In the genomic region with DNA sequence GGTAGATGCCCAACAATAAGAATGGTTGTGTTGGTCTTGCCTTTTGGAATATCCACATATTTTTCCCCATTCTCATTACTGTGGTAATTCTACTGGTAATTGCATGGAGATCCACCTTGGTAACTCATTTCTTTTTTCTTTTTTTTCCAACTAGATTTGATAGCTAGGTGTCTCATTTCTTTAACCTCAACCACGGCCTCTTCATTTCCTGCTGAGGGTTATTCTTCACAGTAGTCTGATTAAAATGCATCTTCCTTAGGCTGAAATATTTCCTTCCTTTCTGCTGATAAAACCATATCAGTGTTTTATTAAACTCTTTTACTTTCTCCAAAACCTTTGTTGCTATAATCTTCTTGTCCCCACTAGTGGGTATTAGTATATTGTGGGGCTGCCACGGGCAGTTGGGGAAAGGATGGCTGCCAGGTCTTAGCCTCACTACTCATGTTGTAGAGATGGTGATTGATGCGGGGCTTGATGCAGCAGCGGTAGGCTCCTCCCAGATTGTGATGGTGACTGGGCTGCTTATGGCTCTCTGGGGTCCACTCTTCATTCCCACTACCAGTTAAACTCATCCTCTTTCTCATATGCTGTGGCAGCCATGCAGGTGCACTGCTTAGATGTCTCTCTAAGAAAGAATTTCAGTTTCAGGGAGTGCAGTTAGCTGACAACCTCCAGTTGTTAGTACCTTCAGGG, we compare ENCODE assay signal across 12 cellular contexts. TPM values are rescaled to one million over a fixed set of nuclear protein-coding genes. Genes with fewer than 3 reads are reported as not detected.
DNase-seq lines count a peak whose midpoint lies in the region; ATAC-seq lines count a peak whose summit lies in the region.
"Had no signal": no experiment of that assay in that cellular context is flagged by ENCODE, and none has a peak within 500 bp of the region (broad histone marks: within the 10 kb centered on the region; RNA-seq: fewer than 3 reads in every experiment).

No MANE protein-coding gene starts in this region.

- peak in 2 of 3 donors; percentile 25 to 48 for DNase-seq in CD4-positive, CD25-positive, alpha-beta regulatory T cell
- DNase-seq in activated T-helper 1 cell treated with anti-CD3 and anti-CD28 coated beads, Interleukin-12 subunit alpha, Interleukin-12 subunit beta, Interleukin-2, Interleukin-4 antibody, amounts not matched to agents 30 ng/mL and 10 ng/mL and 1 ng/mL, durations not matched to agents 14 hours and 24 hours and 36 hours (ENCODE audit: low spot score): no peak
- DNase-seq in DMS 273 treated with DMSO at 0.1 percent for 48 hours (lab: John Stamatoyannopoulos, UW): no peak
- no peak for DNase-seq in Right ventricle myocardium inferior (ENCODE audit: missing footprints)
- DNase-seq in SHP77 (lab: John Stamatoyannopoulos, UW): no peak
- DNase-seq: MG63, OCI-M1, posterior cingulate gyrus had no signal

- H3K4me1 Mint-ChIP-seq in CD4-positive, CD25-positive, alpha-beta regulatory T cell: peaks cover 32 to 78% (median 58%) of the 10 kb centered on the region in 4 donors
- H3K4me1 Mint-ChIP-seq in activated T-helper 1 cell treated with anti-CD3 and anti-CD28 coated beads, Interleukin-12 subunit alpha, Interleukin-12 subunit beta, Interleukin-2, Interleukin-4 antibody, amounts not matched to agents 30 ng/mL and 10 ng/mL and 1 ng/mL, durations not matched to agents 14 hours and 24 hours and 36 hours (ENCODE audit: low read depth): peaks cover 59% of the 10 kb centered on the region

- no peaks in the 10 kb centered on the region for H3K27me3 Mint-ChIP-seq in CD4-positive, CD25-positive, alpha-beta regulatory T cell
- H3K27me3 Mint-ChIP-seq in activated T-helper 1 cell treated with anti-CD3 and anti-CD28 coated beads, Interleukin-12 subunit alpha, Interleukin-12 subunit beta, Interleukin-2, Interleukin-4 antibody, amounts not matched to agents 30 ng/mL and 10 ng/mL and 1 ng/mL, durations not matched to agents 14 hours and 24 hours and 36 hours (ENCODE audit: insufficient read depth): no peaks in the 10 kb centered on the region

- H3K27me3 ChIP-seq in CD4-positive, CD25-positive, alpha-beta regulatory T cell (ENCODE audit: control insufficient read depth, insufficient read depth, low read length): no peaks in the 10 kb centered on the region
- H3K27me3 ChIP-seq: MG63 had no signal

- H3K4me3 ChIP-seq in CD4-positive, CD25-positive, alpha-beta regulatory T cell (ENCODE audit: low read depth, low read length): peak overlapping the region; percentile 61
- H3K4me3 ChIP-seq: MG63 had no signal

- no peaks in the 10 kb centered on the region for H3K36me3 ChIP-seq in CD4-positive, CD25-positive, alpha-beta regulatory T cell (ENCODE audit: control insufficient read depth, insufficient read depth, low read length)

- H3K9me3 ChIP-seq in CD4-positive, CD25-positive, alpha-beta regulatory T cell (ENCODE audit: control insufficient read depth in 2 of 2, low read length in 2 of 2): no peaks in the 10 kb centered on the region
- H3K9me3 ChIP-seq: MG63 had no signal

- H3K4me3 Mint-ChIP-seq in CD4-positive, CD25-positive, alpha-beta regulatory T cell: peak overlapping the region; percentile 34 to 83 (median 66)
- peak overlapping the region; percentile 61 for H3K4me3 Mint-ChIP-seq in activated T-helper 1 cell treated with anti-CD3 and anti-CD28 coated beads, Interleukin-12 subunit alpha, Interleukin-12 subunit beta, Interleukin-2, Interleukin-4 antibody, amounts not matched to agents 30 ng/mL and 10 ng/mL and 1 ng/mL, durations not matched to agents 14 hours and 24 hours and 36 hours

- peaks cover 28% of the 10 kb centered on the region for H3K4me1 ChIP-seq in CD4-positive, CD25-positive, alpha-beta regulatory T cell (ENCODE audit: control insufficient read depth, insufficient read depth, low read length, poor library complexity, severe bottlenecking)

- peak overlapping the region; percentile 61 to 92 (median 65) for H3K27ac Mint-ChIP-seq in CD4-positive, CD25-positive, alpha-beta regulatory T cell
- peak overlapping the region; percentile 79 for H3K27ac Mint-ChIP-seq in activated T-helper 1 cell treated with anti-CD3 and anti-CD28 coated beads, Interleukin-12 subunit alpha, Interleukin-12 subunit beta, Interleukin-2, Interleukin-4 antibody, amounts not matched to agents 30 ng/mL and 10 ng/mL and 1 ng/mL, durations not matched to agents 14 hours and 24 hours and 36 hours

- peak overlapping the region; percentile 58 for H3K27ac ChIP-seq in CD4-positive, CD25-positive, alpha-beta regulatory T cell (ENCODE audit: insufficient read depth, low read length, poor library complexity, severe bottlenecking)
- H3K27ac ChIP-seq: C4-2B had no signal

- H3K9me3 Mint-ChIP-seq in CD4-positive, CD25-positive, alpha-beta regulatory T cell: no peaks in the 10 kb centered on the region
- H3K9me3 Mint-ChIP-seq in activated T-helper 1 cell treated with anti-CD3 and anti-CD28 coated beads, Interleukin-12 subunit alpha, Interleukin-12 subunit beta, Interleukin-2, Interleukin-4 antibody, amounts not matched to agents 30 ng/mL and 10 ng/mL and 1 ng/mL, durations not matched to agents 14 hours and 24 hours and 36 hours: peaks cover 3% of the 10 kb centered on the region

- ATAC-seq in CD4-positive, CD25-positive, alpha-beta regulatory T cell (ENCODE audit: low read depth in 2 of 2): peak; percentile 59 to 60
- peak; percentile 63 for ATAC-seq in GM19397 (IDR thresholded peaks at IDR 0.05; ENCODE audit: unreplicated experiment)
- ATAC-seq in HG03025 (IDR thresholded peaks at IDR 0.05; ENCODE audit: low FRiP score, unreplicated experiment): peak; percentile 81
- ATAC-seq in Right ventricle myocardium inferior: no peak
- no peak for ATAC-seq in HG03521 (IDR thresholded peaks at IDR 0.05; ENCODE audit: unreplicated experiment)

- H3K36me3 Mint-ChIP-seq in CD4-positive, CD25-positive, alpha-beta regulatory T cell: peaks cover 5% of the 10 kb centered on the region
- H3K36me3 Mint-ChIP-seq in activated T-helper 1 cell treated with anti-CD3 and anti-CD28 coated beads, Interleukin-12 subunit alpha, Interleukin-12 subunit beta, Interleukin-2, Interleukin-4 antibody, amounts not matched to agents 30 ng/mL and 10 ng/mL and 1 ng/mL, durations not matched to agents 14 hours and 24 hours and 36 hours (ENCODE audit: low read depth): peaks cover 25% of the 10 kb centered on the region

- intact Hi-C loops in activated T-helper 1 cell treated with anti-CD3 and anti-CD28 coated beads, Interleukin-12 subunit alpha, Interleukin-12 subunit beta, Interleukin-2, Interleukin-4 antibody, amounts not matched to agents 30 ng/mL and 10 ng/mL and 1 ng/mL, durations not matched to agents 14 hours and 24 hours and 36 hours (cut with micrococcal nuclease): loop anchor here (1.0 to 2.0 kb wide), 3 partner anchors 13 to 57 kb away; no protein-coding TSS in a partner anchor
- intact Hi-C loops in Right ventricle myocardium inferior (cut with DNase I): no loop called here

RNA-seq across cellular contexts. Expression of a gene that starts 35.9 kb away (rescaled TPM):
- total RNA-seq in CD4-positive, CD25-positive, alpha-beta regulatory T cell: 114 TPM
- 100 to 1,000 TPM; 135 to 191 (median 174) TPM for polyA plus RNA-seq in CD4-positive, CD25-positive, alpha-beta regulatory T cell
- total RNA-seq in activated T-helper 1 cell treated with anti-CD3 and anti-CD28 coated beads, Interleukin-12 subunit alpha, Interleukin-12 subunit beta, Interleukin-2, Interleukin-4 antibody, amounts not matched to agents 30 ng/mL and 10 ng/mL and 1 ng/mL, durations not matched to agents 14 hours and 24 hours and 36 hours: 235 and 240 TPM in 2 replicates
- 9.8 TPM for total RNA-seq in Right ventricle myocardium inferior

Comparison
In these comparisons a context has a peak if more than half of its experiments do, and no peak if none do; other contexts are left out.
1. ATAC-seq: peak in CD4-positive, CD25-positive, alpha-beta regulatory T cell (2 of 2), GM19397 (single experiment) and HG03025 (single experiment); none in Right ventricle myocardium inferior (single experiment) and HG03521 (single experiment).
2. DNase-seq: peak in CD4-positive, CD25-positive, alpha-beta regulatory T cell (2 of 3); none in activated T-helper 1 cell treated with anti-CD3 and anti-CD28 coated beads, Interleukin-12 subunit alpha, Interleukin-12 subunit beta, Interleukin-2, Interleukin-4 antibody, amounts not matched to agents 30 ng/mL and 10 ng/mL and 1 ng/mL, durations not matched to agents 14 hours and 24 hours and 36 hours (single experiment), DMS 273 treated with DMSO at 0.1 percent for 48 hours (single experiment), Right ventricle myocardium inferior (single experiment) and SHP77 (0 of 2).
3. RNA of a gene that starts 35.9 kb away (total RNA-seq): 235 to 240 TPM in activated T-helper 1 cell treated with anti-CD3 and anti-CD28 coated beads, Interleukin-12 subunit alpha, Interleukin-12 subunit beta, Interleukin-2, Interleukin-4 antibody, amounts not matched to agents 30 ng/mL and 10 ng/mL and 1 ng/mL, durations not matched to agents 14 hours and 24 hours and 36 hours and 114 TPM in CD4-positive, CD25-positive, alpha-beta regulatory T cell (single experiment); 9.8 TPM in Right ventricle myocardium inferior (single experiment); every median in the first group is over 10 times any median in the second.